Comparison of ENCODE assay signal across 17 cellular contexts in the genomic region with DNA sequence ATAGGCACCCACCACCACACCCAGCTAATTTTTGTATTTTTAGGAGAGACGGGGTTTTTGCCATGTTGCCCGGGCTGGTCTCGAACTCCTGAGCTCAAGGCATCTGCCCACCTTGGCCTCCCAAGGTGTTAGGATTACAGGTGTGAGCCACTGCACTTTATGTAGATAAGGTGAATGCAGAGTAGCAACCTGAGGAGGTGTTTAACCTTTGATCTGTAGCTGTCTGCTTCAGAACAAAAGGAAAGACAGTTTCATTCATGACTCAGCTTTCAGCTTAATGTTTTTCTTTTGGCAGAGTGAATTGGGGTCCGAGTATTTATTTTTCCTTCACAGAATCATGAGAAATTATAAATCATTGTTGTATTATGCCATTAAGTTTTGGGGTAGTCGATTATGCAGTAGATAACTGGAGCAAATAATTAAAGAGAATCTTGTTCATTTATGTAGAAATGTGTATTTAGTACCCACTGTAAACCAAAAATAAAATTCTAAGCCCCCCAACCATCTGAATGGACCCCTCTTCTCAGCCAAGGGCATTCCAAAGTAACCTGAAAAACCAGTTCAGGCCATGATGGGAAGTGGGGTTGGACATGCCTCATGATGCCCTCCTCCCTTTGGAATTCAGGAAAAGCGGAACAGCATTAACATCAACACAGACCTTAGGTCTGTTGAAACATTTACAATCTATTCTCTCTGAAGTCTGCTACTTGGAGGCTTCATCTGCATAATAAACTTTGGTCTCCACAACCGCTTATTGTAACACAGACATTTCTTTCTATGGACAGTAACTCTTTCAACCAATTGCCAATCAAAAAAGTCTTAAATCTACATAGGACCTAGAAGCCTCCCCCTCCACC. TPM values are rescaled to one million over a fixed set of nuclear protein-coding genes. Genes with fewer than 3 reads are reported as not detected.
DNase-seq lines count a peak whose midpoint lies in the region; ATAC-seq and TF ChIP-seq lines count a peak whose summit lies in the region.
"Had no signal": no experiment of that assay in that cellular context is flagged by ENCODE, and none has a peak within 500 bp of the region (broad histone marks: within the 10 kb centered on the region; RNA-seq: fewer than 3 reads in every experiment).

No MANE protein-coding gene starts in this region.

- no peak for TF ChIP-seq RAD21 in Ishikawa (IDR thresholded peaks at IDR 0.05; ENCODE audit: low read depth)

- H3K4me1 ChIP-seq in foreskin keratinocyte: no peaks in the 10 kb centered on the region
- H3K4me1 ChIP-seq: lower lobe of right lung had no signal

- H3K4me3 Mint-ChIP-seq in nephron: peak overlapping the region in 1 of 3 experiments; percentile 25
- H3K4me3 Mint-ChIP-seq: activated CD8-positive, alpha-beta T cell treated with anti-CD3 and anti-CD28 coated beads for 36 hours; naive thymus-derived CD8-positive, alpha-beta T cell had no signal

- peak; percentile 48 for ATAC-seq in foreskin keratinocyte
- ATAC-seq: activated CD8-positive, alpha-beta T cell treated with anti-CD3 and anti-CD28 coated beads for 36 hours; naive thymus-derived CD8-positive, alpha-beta T cell had no signal

- no peak for TF ChIP-seq EP300 in Ishikawa (IDR thresholded peaks at IDR 0.05; ENCODE audit: borderline replicate concordance)

- H3K9me3 Mint-ChIP-seq in nephron: no peaks in the 10 kb centered on the region
- H3K9me3 Mint-ChIP-seq: activated CD8-positive, alpha-beta T cell treated with anti-CD3 and anti-CD28 coated beads for 36 hours; naive thymus-derived CD8-positive, alpha-beta T cell had no signal

- no peaks in the 10 kb centered on the region for H3K27me3 ChIP-seq in foreskin keratinocyte

- peak overlapping the region; percentile 74 to 96 (median 87) for H3K27ac Mint-ChIP-seq in nephron
- H3K27ac Mint-ChIP-seq: activated CD8-positive, alpha-beta T cell treated with anti-CD3 and anti-CD28 coated beads for 36 hours had no signal

- H3K27ac ChIP-seq in foreskin keratinocyte: no peak overlapping the region
- H3K27ac ChIP-seq: lower lobe of right lung, WERI-Rb-1 had no signal

- H3K27me3 Mint-ChIP-seq in nephron (ENCODE audit: low read depth): peaks cover 50% of the 10 kb centered on the region
- H3K27me3 Mint-ChIP-seq: activated CD8-positive, alpha-beta T cell treated with anti-CD3 and anti-CD28 coated beads for 36 hours had no signal

- in situ Hi-C loops in Caki2 (cut with HindIII; ENCODE audit: low pct_unique_long_range_greater_than_20kb, low sequenced_read_pairs): no loop called here

- no peaks in the 10 kb centered on the region for H3K36me3 Mint-ChIP-seq in nephron (ENCODE audit: low read depth)
- H3K36me3 Mint-ChIP-seq: naive thymus-derived CD8-positive, alpha-beta T cell had no signal

- TF ChIP-seq CTCF in foreskin keratinocyte (conservative IDR thresholded peaks at IDR 0.05) (no peak), nephron (IDR thresholded peaks at IDR 0.05; ENCODE audit: unreplicated experiment in 3 of 3) (no peak)

- DNase-seq in Caki2 (ENCODE audit: low read depth): peak; percentile 50
- DNase-seq in foreskin keratinocyte: peak in 1 of 2 donors; percentile 60
- DNase-seq in activated CD8-positive, alpha-beta memory T cell treated with anti-CD3 and anti-CD28 coated beads for 24 hours: no peak
- DNase-seq in DMS114 treated with DMSO at 0.1 percent for 48 hours (lab: John Stamatoyannopoulos, UW; ENCODE audit: unreplicated experiment): no peak
- DNase-seq in activated T-cell treated with anti-CD3 and anti-CD28 coated beads for 4 hours: no peak
- no peak for DNase-seq in OCI-M1 (lab: John Stamatoyannopoulos, UW)
- DNase-seq: activated CD8-positive, alpha-beta T cell treated with anti-CD3 and anti-CD28 coated beads for 36 hours; effector CD4-positive, alpha-beta T cell; GF-D8; lower lobe of right lung; naive thymus-derived CD8-positive, alpha-beta T cell; NCI-H1105 treated with DMSO at 0.1 percent for 48 hours; retina; T-helper 1 cell; WERI-Rb-1 had no signal

- H3K4me1 Mint-ChIP-seq in nephron: peaks cover 6% of the 10 kb centered on the region
- H3K4me1 Mint-ChIP-seq: naive thymus-derived CD8-positive, alpha-beta T cell had no signal

TF ChIP-seq in Ishikawa, 13 proteins besides CTCF, POLR2A, EP300 and RAD21:
- TF ChIP-seq, protein P1, sequence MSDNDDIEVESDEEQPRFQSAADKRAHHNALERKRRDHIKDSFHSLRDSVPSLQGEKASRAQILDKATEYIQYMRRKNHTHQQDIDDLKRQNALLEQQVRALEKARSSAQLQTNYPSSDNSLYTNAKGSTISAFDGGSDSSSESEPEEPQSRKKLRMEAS (IDR thresholded peaks at IDR 0.05): 0 out of 2 replicates have a peak, but pooled peaks have one; percentile 20
- TF ChIP-seq ZBTB7A (IDR thresholded peaks at IDR 0.05; ENCODE audit: low read depth) (peak; percentile 59; the same call in 1 of the 2 replicates), FOXM1 (IDR thresholded peaks at IDR 0.05; ENCODE audit: borderline replicate concordance, low read depth) (no peak), TEAD4 (IDR thresholded peaks at IDR 0.05) (peak; percentile 86), YY1 (IDR thresholded peaks at IDR 0.05; ENCODE audit: low read depth) (no peak), TAF1 (IDR thresholded peaks at IDR 0.05; ENCODE audit: low read depth) (no peak), TCF12 (IDR thresholded peaks at IDR 0.05; ENCODE audit: low read depth) (0 out of 2 replicates have a peak, but pooled peaks have one; percentile 26), CEBPB (IDR thresholded peaks at IDR 0.05) (no peak), CREB1 (IDR thresholded peaks at IDR 0.05; ENCODE audit: low read depth) (no peak), NFIC (IDR thresholded peaks at IDR 0.05) (no peak)
- TF ChIP-seq, protein P2, sequence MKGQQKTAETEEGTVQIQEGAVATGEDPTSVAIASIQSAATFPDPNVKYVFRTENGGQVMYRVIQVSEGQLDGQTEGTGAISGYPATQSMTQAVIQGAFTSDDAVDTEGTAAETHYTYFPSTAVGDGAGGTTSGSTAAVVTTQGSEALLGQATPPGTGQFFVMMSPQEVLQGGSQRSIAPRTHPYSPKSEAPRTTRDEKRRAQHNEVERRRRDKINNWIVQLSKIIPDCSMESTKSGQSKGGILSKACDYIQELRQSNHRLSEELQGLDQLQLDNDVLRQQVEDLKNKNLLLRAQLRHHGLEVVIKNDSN (IDR thresholded peaks at IDR 0.05): no peak

RNA-seq across cellular contexts. Expression of a gene that starts 10.7 kb away (rescaled TPM):
- 26.6 and 30.8 TPM in 2 replicates for total RNA-seq in Caki2 (2014; rRNA removed; shearing (Covaris generic); ENCODE audit: low replicate concordance)
- total RNA-seq in foreskin keratinocyte: 19.0 and 21.3 TPM in 2 replicates
- polyA plus RNA-seq in foreskin keratinocyte: 10.3 and 11.7 TPM in 2 replicates

RNA-seq across cellular contexts. Expression of a gene that starts 22.1 kb away (rescaled TPM):
- total RNA-seq in Caki2 (2014; rRNA removed; shearing (Covaris generic); ENCODE audit: low replicate concordance): 870 and 896 TPM in 2 replicates
- 1,308 and 1,316 TPM in 2 replicates for total RNA-seq in foreskin keratinocyte
- polyA plus RNA-seq in foreskin keratinocyte: 1,431 and 1,595 TPM in 2 replicates
